ENCODE assay signal across 11 cellular contexts in the genomic region with DNA sequence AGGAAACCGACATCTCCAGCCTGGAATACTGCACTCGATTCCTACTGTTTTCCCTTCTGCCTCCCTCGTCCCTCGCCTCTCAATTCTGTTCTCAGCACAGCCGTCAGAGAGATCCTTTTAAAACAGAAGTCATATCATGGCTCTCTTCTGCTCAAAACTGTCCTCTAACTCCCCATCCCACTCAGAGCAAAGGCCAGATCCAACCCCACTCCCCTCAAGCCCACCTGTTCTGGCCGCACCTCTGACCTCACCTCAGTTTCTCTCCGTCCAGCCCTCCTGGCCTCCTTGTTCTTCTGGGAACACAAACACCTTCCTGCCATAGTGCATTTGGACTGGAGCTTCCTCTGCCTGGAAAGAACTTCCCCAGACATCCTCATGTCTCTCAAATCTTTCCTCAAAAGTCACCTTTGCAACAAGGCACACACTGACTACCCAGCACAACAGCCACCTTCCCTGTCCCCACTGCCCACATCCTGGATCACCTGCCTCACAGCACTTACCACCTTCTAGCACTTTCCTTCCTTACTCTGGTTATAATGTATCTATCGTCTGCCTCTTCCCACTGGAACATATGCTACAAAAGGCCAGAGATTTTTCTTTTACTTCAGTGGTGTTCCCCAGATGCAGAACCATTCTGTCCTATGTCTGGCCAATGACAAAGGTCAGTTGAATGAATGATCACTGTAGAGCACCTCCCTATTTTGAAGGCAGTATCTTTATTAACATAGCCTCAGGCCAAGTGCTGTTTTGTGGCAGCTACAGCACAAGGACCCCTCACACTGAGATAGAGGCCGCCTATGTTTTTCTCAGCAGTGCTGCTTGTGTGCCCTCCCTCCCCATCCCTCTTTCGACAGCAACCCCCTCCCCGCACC. TPM values are rescaled to one million over a fixed set of nuclear protein-coding genes. Genes with fewer than 3 reads are reported as not detected.
DNase-seq lines count a peak whose midpoint lies in the region; ATAC-seq, FAIRE-seq and TF ChIP-seq lines count a peak whose summit lies in the region.
"Had no signal": no experiment of that assay in that cellular context is flagged by ENCODE, and none has a peak within 500 bp of the region (broad histone marks: within the 10 kb centered on the region; RNA-seq: fewer than 3 reads in every experiment).

No MANE protein-coding gene starts in this region.

- intact Hi-C loops in GM12878 (cut with micrococcal nuclease; ENCODE audit: unreplicated experiment) = no loop called here

- BruUV-seq in GM12878 (replicated peaks; lab: Mats Ljungman, UMichigan) = no TSS peak

- no peaks in the 10 kb centered on the region for H3K9me3 Mint-ChIP-seq in stimulated activated memory B cell treated with anti-CD40 and anti-IgM and Interleukin-4, amounts not matched to agents 10 μg/mL and 1 μg/mL and 100 μg/mL, for 72 hours

- ATAC-seq in GM12878 (0 out of 3 replicates have a peak, but pooled peaks have one; percentile 0), HG03469 (IDR thresholded peaks at IDR 0.05; ENCODE audit: unreplicated experiment) (no peak), GM21447 (IDR thresholded peaks at IDR 0.05; ENCODE audit: unreplicated experiment) (no peak)
- ATAC-seq in stimulated activated memory B cell treated with anti-CD40 and anti-IgM and Interleukin-4, amounts not matched to agents 10 μg/mL and 1 μg/mL and 100 μg/mL, for 72 hours = no peak
- ATAC-seq: lower lobe of right lung had no signal

- in situ Hi-C loops in GM12878 (cut with MboI) = loop anchor here (5.0 kb wide), 1 partner anchor 85 kb away; no protein-coding TSS in a partner anchor

- H3K4me1 Mint-ChIP-seq in stimulated activated memory B cell treated with anti-CD40 and anti-IgM and Interleukin-4, amounts not matched to agents 10 μg/mL and 1 μg/mL and 100 μg/mL, for 72 hours = peaks cover 67% of the 10 kb centered on the region

- POLR2A ChIA-PET in GM12878 (lab: Charles Lee) = interaction anchor here (0.6 kb wide), 1 partner anchor 300 kb away, joined by 3 read pairs; no protein-coding TSS in a partner anchor

- no peak overlapping the region for H3K27ac ChIP-seq in GM12878 (ENCODE audit: control insufficient read depth, insufficient read depth)
- H3K27ac ChIP-seq: lower lobe of right lung, uterus had no signal

- H3K36me3 Mint-ChIP-seq in stimulated activated memory B cell treated with anti-CD40 and anti-IgM and Interleukin-4, amounts not matched to agents 10 μg/mL and 1 μg/mL and 100 μg/mL, for 72 hours = peaks cover 51% of the 10 kb centered on the region

- H3K4me3 ChIP-seq in GM12878 = no peak overlapping the region
- H3K4me3 ChIP-seq: uterus had no signal

- H3K4me3 Mint-ChIP-seq in stimulated activated memory B cell treated with anti-CD40 and anti-IgM and Interleukin-4, amounts not matched to agents 10 μg/mL and 1 μg/mL and 100 μg/mL, for 72 hours = peak overlapping the region; percentile 93

- H3K27me3 ChIP-seq in GM12878 (replicated peaks in 1 of 2; ENCODE audit: control insufficient read depth in 2 of 2, insufficient read depth in 2 of 2, low read length in 1 of 2) = no peaks in the 10 kb centered on the region
- H3K27me3 ChIP-seq: uterus had no signal

- peak overlapping the region; percentile 17; the same call in 1 of the 2 replicates for H3K4me2 ChIP-seq in GM12878 (ENCODE audit: control insufficient read depth, insufficient read depth)

- SMC1A ChIA-PET in GM12878 (lab: Charles Lee; ENCODE audit: uncharacterized antibody, unreplicated experiment) = interaction anchor here (1.0 kb wide), 1 partner anchor 80 kb away, joined by 3 read pairs; no protein-coding TSS in a partner anchor

- FAIRE-seq in GM12878 (lab: Jason Lieb, UNC) = no peak

- WGBS in GM12878 (ENCODE audit: insufficient coverage, insufficient replicate concordance, low lambda C conversion rate, missing lambda C conversion rate) = 42% methylated on average over 9 of the region's 11 CpGs

- no peaks in the 10 kb centered on the region; the same call in 2 of the 3 replicates for H3K9me3 ChIP-seq in GM12878 (replicated peaks; ENCODE audit: control insufficient read depth, insufficient read depth, low read length)
- H3K9me3 ChIP-seq: lower lobe of right lung, uterus had no signal

- no peak overlapping the region for H2AFZ ChIP-seq in GM12878 (ENCODE audit: control insufficient read depth, low read depth, low read length)

- no peak for TF ChIP-seq RAD21 in GM12878 (IDR thresholded peaks at IDR 0.05; ENCODE audit: insufficient read depth, low read depth, low read length)

- H4K20me1 ChIP-seq in GM12878 (ENCODE audit: control insufficient read depth, insufficient read depth) = peaks cover 20% of the 10 kb centered on the region

- TF ChIP-seq CTCF in GM12878 (IDR thresholded peaks at IDR 0.05 in 2 of 3, conservative IDR thresholded peaks at IDR 0.05 in 1 of 3; ENCODE audit: control insufficient read depth in 2 of 3, extremely low read depth in 1 of 3, insufficient read depth in 1 of 3, low read depth in 3 of 3, low read length in 3 of 3) = no peak

- RAD21 ChIA-PET in GM12878 (lab: Charles Lee; ENCODE audit: unreplicated experiment) = no interaction called here

- no peak overlapping the region for H3K9ac ChIP-seq in GM12878 (ENCODE audit: control insufficient read depth, insufficient read depth, low read length)

- CTCF ChIA-PET in GM12878 (lab: Yijun Ruan, JAX) = interaction anchor here (0.7 kb wide), 1 partner anchor 89 kb away, joined by 3 read pairs; no protein-coding TSS in a partner anchor

- peak overlapping the region; percentile 41 for H3K27ac Mint-ChIP-seq in stimulated activated memory B cell treated with anti-CD40 and anti-IgM and Interleukin-4, amounts not matched to agents 10 μg/mL and 1 μg/mL and 100 μg/mL, for 72 hours

- TF ChIP-seq EP300 in GM12878 (IDR thresholded peaks at IDR 0.05; ENCODE audit: borderline replicate concordance in 1 of 2, control insufficient read depth in 1 of 2, low read depth in 2 of 2, low read length in 2 of 2) = no peak

- peaks cover 15 to 26% of the 10 kb centered on the region in 2 experiments for H3K36me3 ChIP-seq in GM12878 (ENCODE audit: control insufficient read depth in 2 of 2, insufficient read depth in 2 of 2, low read length in 1 of 2)
- H3K36me3 ChIP-seq: uterus had no signal

- no peaks in the 10 kb centered on the region for H3K27me3 Mint-ChIP-seq in stimulated activated memory B cell treated with anti-CD40 and anti-IgM and Interleukin-4, amounts not matched to agents 10 μg/mL and 1 μg/mL and 100 μg/mL, for 72 hours

- peaks cover 15% of the 10 kb centered on the region for H3K4me1 ChIP-seq in GM12878 (ENCODE audit: control insufficient read depth, insufficient read depth, low read length)
- H3K4me1 ChIP-seq: uterus had no signal

- TF ChIP-seq POLR2A in GM12878 (IDR thresholded peaks at IDR 0.05; ENCODE audit: low read depth, low read length) = peak; percentile 87

- DNase-seq in stimulated activated CD4-positive, alpha-beta T cell treated with anti-CD3 and anti-CD28 coated beads, Interleukin-15, amount 100 ng/mL, for 24 hours = peak; percentile 29
- DNase-seq in stimulated activated CD4-positive, alpha-beta T cell treated with anti-CD3 and anti-CD28 coated beads, Interleukin-1b, Interleukin-23, amount 100 ng/mL, for 48 hours = no peak
- peak; percentile 39 for DNase-seq in activated CD4-positive, alpha-beta T cell treated with anti-CD3 and anti-CD28 coated beads for 48 hours
- DNase-seq in GM12878 (ENCODE audit: low read depth, low spot score) = no peak
- DNase-seq in NCI-H2029 (lab: John Stamatoyannopoulos, UW) = no peak
- DNase-seq: DMS 273 treated with DMSO at 0.1 percent for 48 hours, lower lobe of right lung, uterus had no signal

- peaks cover 34% of the 10 kb centered on the region for H3K79me2 ChIP-seq in GM12878 (ENCODE audit: control insufficient read depth, insufficient read depth, low read length)

TF ChIP-seq in GM12878, 131 proteins besides CTCF, POLR2A, EP300 and RAD21 (continues in another document):
- no peak for TF ChIP-seq NFXL1 (IDR thresholded peaks at IDR 0.05; ENCODE audit: borderline replicate concordance)
- TF ChIP-seq JUNB (IDR thresholded peaks at IDR 0.05) = no peak
- no peak for TF ChIP-seq ATF7 (IDR thresholded peaks at IDR 0.05; ENCODE audit: low read depth)

RNA-seq across cellular contexts. Expression of a gene that starts 4.2 kb away (rescaled TPM):
- 2,210 and 2,286 TPM in 2 replicates for total RNA-seq in GM12878 (2013; cell fraction: nucleolus; rRNA removed)
- total RNA-seq in GM12878 (2014; rRNA removed) (3,342 and 3,485 TPM in 2 replicates), GM12878 (2014; rRNA removed; fragmentation: Illumina TruSeq; extraction: Trizol) (2,610 and 2,649 TPM in 2 replicates), GM12878 (2021) (3,333 and 3,502 TPM in 2 replicates)
- 2,375 TPM for polyA plus RNA-seq in GM12878 (2011; ENCODE audit: low read depth)
- polyA plus RNA-seq in GM12878 (2011; rRNA removed) (3,153 and 5,128 TPM in 2 replicates), GM12878 (2014; fragmentation: Illumina TruSeq; extraction: Trizol) (1,989 and 2,110 TPM in 2 replicates), GM12878 (2014; fragmentation: Nextera tagmentation; extraction: Ambion mirVana) (1,000 to 10,000 TPM in 1 of 2 experiments, 100 to 1,000 TPM in 1; 820 to 1,780 TPM), GM12878 (2014; rRNA removed) (3,468 and 4,014 TPM in 2 replicates), GM12878 (2016; fragmentation: Nextera tagmentation; extraction: Ambion mirVana) (1,000 to 10,000 TPM; 3,407 to 3,656 TPM)
- polyA plus RNA-seq in GM12878 (2011; cell fraction: cytosol; rRNA removed) = 3,568 and 5,770 TPM in 2 replicates
- polyA plus RNA-seq in GM12878 (2011; cell fraction: nucleus; rRNA removed) = 5,720 and 8,463 TPM in 2 replicates
- polyA plus RNA-seq in GM12878 (2012) = 3,427 and 3,948 TPM in 2 replicates
- 1,902 and 3,270 TPM in 2 replicates for polyA minus RNA-seq in GM12878 (2011; rRNA and poly(A)+ RNA removed)
- polyA minus RNA-seq in GM12878 (2011; cell fraction: cytosol; rRNA and poly(A)+ RNA removed) = 1,058 and 1,080 TPM in 2 replicates
- 1,332 and 1,398 TPM in 2 replicates for polyA minus RNA-seq in GM12878 (2011; cell fraction: nucleus; rRNA and poly(A)+ RNA removed)

RNA-seq across cellular contexts. Expression of a gene that starts 50.7 kb away (rescaled TPM):
- 4.9 and 6.3 TPM in 2 replicates for total RNA-seq in GM12878 (2013; cell fraction: nucleolus; rRNA removed)
- total RNA-seq in GM12878 (2014; rRNA removed) (8.1 and 9.0 TPM in 2 replicates), GM12878 (2014; rRNA removed; fragmentation: Illumina TruSeq; extraction: Trizol) (6.8 and 7.9 TPM in 2 replicates), GM12878 (2021) (7.1 and 7.6 TPM in 2 replicates)
- 4.6 TPM for polyA plus RNA-seq in GM12878 (2011; ENCODE audit: low read depth)
- polyA plus RNA-seq in GM12878 (2011; rRNA removed) (6.4 and 10.3 TPM in 2 replicates), GM12878 (2014; fragmentation: Illumina TruSeq; extraction: Trizol) (7.1 and 8.8 TPM in 2 replicates), GM12878 (2014; fragmentation: Nextera tagmentation; extraction: Ambion mirVana) (1 to 10 TPM; 5.0 to 5.6 TPM), GM12878 (2014; rRNA removed) (9.9 and 10.5 TPM in 2 replicates), GM12878 (2016; fragmentation: Nextera tagmentation; extraction: Ambion mirVana) (1 to 10 TPM; 3.6 to 4.4 TPM)
- polyA plus RNA-seq in GM12878 (2011; cell fraction: cytosol; rRNA removed) = 11.6 and 12.0 TPM in 2 replicates
- 21.3 and 26.8 TPM in 2 replicates for polyA plus RNA-seq in GM12878 (2011; cell fraction: nucleus; rRNA removed)
- 5.4 and 7.9 TPM in 2 replicates for polyA plus RNA-seq in GM12878 (2012)
- 8.0 and 10.0 TPM in 2 replicates for polyA minus RNA-seq in GM12878 (2011; rRNA and poly(A)+ RNA removed)
- 2.0 and 2.7 TPM in 2 replicates for polyA minus RNA-seq in GM12878 (2011; cell fraction: cytosol; rRNA and poly(A)+ RNA removed)
- polyA minus RNA-seq in GM12878 (2011; cell fraction: nucleus; rRNA and poly(A)+ RNA removed) = 4.4 and 9.0 TPM in 2 replicates

Comparison
In these comparisons a context has a peak if more than half of its experiments do, and no peak if none do; other contexts are left out.
1. DNase-seq: peak in stimulated activated CD4-positive, alpha-beta T cell treated with anti-CD3 and anti-CD28 coated beads, Interleukin-15, amount 100 ng/mL, for 24 hours (single experiment) and activated CD4-positive, alpha-beta T cell treated with anti-CD3 and anti-CD28 coated beads for 48 hours (single experiment); none in stimulated activated CD4-positive, alpha-beta T cell treated with anti-CD3 and anti-CD28 coated beads, Interleukin-1b, Interleukin-23, amount 100 ng/mL, for 48 hours (single experiment), GM12878 (single experiment) and NCI-H2029 (single experiment).